ENCODE assay signal across 2 cellular contexts in genomic region chr12:55822228-55822627, GRCh38.
TF ChIP-seq lines count a peak whose summit lies in the region.

No MANE protein-coding gene starts in this region.

TF ChIP-seq in SK-N-SH, 30 proteins besides CTCF, POLR2A, EP300 and RAD21 (continued from another document):
- TF ChIP-seq, protein P1, sequence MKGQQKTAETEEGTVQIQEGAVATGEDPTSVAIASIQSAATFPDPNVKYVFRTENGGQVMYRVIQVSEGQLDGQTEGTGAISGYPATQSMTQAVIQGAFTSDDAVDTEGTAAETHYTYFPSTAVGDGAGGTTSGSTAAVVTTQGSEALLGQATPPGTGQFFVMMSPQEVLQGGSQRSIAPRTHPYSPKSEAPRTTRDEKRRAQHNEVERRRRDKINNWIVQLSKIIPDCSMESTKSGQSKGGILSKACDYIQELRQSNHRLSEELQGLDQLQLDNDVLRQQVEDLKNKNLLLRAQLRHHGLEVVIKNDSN (IDR thresholded peaks at IDR 0.05; ENCODE audit: borderline replicate concordance, low read depth): no peak
- no peak for TF ChIP-seq NFIC (IDR thresholded peaks at IDR 0.05; ENCODE audit: borderline replicate concordance)
- no peak for TF ChIP-seq SIN3A (IDR thresholded peaks at IDR 0.05; ENCODE audit: borderline replicate concordance, low read depth, low read length)
- no peak for TF ChIP-seq RFX5 (IDR thresholded peaks at IDR 0.05; ENCODE audit: low read length)
- TF ChIP-seq ELF1 (IDR thresholded peaks at IDR 0.05): no peak
- no peak for TF ChIP-seq YY1 (IDR thresholded peaks at IDR 0.05; ENCODE audit: low read depth)
- TF ChIP-seq USF2 (IDR thresholded peaks at IDR 0.05; ENCODE audit: borderline replicate concordance, low read depth, low read length): no peak

TF ChIP-seq in SK-N-SH treated with all-trans-retinoic acid at 6 μM for 48 hours, 23 proteins besides CTCF, POLR2A, EP300 and RAD21 (continued from another document):
- TF ChIP-seq TSHZ2 (CRISPR knock-in tag; IDR thresholded peaks at IDR 0.05): no peak
TF ChIP-seq in SK-N-SH treated with all-trans-retinoic acid at 6 μM for 48 hours: peak in this region for 0.
